8 cellular contexts compared by ENCODE assay signal in the genomic region with DNA sequence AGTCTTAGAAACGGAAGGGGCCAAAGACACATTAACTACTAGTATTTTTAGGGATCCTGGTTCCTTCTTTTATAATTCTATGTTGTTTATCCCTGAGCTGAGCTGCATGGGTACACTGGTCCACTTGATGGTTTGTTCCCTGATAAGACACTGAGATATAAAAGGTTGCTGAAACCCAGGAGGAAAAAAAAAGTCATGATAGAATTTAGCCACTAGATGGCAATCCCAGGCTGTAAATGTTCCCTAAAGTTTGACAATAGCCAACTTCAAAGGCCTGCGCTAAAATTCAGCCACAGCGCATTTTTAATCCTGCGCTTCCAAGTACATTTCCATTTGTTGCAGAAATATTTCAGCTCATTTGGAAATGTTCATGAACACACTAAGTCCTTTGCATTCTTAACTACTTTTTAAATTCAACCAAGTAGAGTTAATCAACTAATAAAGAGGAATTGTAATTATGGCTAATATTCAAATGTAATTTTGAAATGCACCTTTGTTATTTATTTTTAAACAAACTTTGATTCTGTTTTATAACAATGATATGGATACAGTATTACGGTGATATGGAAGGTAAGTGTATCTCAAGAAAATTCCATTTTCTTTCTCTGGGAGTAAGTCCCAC.
DNase-seq lines count a peak whose midpoint lies in the region; ATAC-seq, FAIRE-seq and TF ChIP-seq lines count a peak whose summit lies in the region.

No MANE protein-coding gene starts in this region.

- intact Hi-C loops in CD14-positive monocyte (cut with micrococcal nuclease) (no loop called here), tibial artery (cut with DNase I; ENCODE audit: low total_unique reads) (loop anchor here (10.0 kb wide), 1 partner anchor 1192 kb away; the partner anchor contains the start of gene C3orf49)

- no peak for ATAC-seq in GM21619 (IDR thresholded peaks at IDR 0.05; ENCODE audit: unreplicated experiment)
- ATAC-seq in HG02840 (IDR thresholded peaks at IDR 0.05; ENCODE audit: low FRiP score, unreplicated experiment) = no peak

- H3K4me3 ChIP-seq in astrocyte (ENCODE audit: insufficient read depth, low read depth, low read length) (no peak overlapping the region), tibial artery (no peak overlapping the region)

- no peaks in the 10 kb centered on the region for H3K27me3 ChIP-seq in astrocyte (ENCODE audit: insufficient read depth, low read length)
- H3K27me3 ChIP-seq in tibial artery = peaks cover 0 to 7% of the 10 kb centered on the region in 2 donors

- no peak for DNase-seq in CD14-positive monocyte (ENCODE audit: low spot score)
- peak; percentile 9 for DNase-seq in GM19239 (ENCODE audit: insufficient read length, low spot score)
- DNase-seq in NCI-H1930 (lab: John Stamatoyannopoulos, UW) = peak; percentile 43 to 46
- peak; percentile 33 for DNase-seq in astrocyte (ENCODE audit: low read depth)
- peak; percentile 46 for DNase-seq in iPS DF 4.7 (ENCODE audit: extremely low read depth, low spot score)
- DNase-seq in tibial artery = no peak

- H3K36me3 ChIP-seq in astrocyte (ENCODE audit: insufficient read depth, low read length) = no peaks in the 10 kb centered on the region
- H3K36me3 ChIP-seq in tibial artery = no peaks in the 10 kb centered on the region

- H3K4me1 Mint-ChIP-seq in CD14-positive monocyte (no peaks in the 10 kb centered on the region), astrocyte (ENCODE audit: low read depth, unreplicated experiment) (no peaks in the 10 kb centered on the region)

- peak; percentile 19 for TF ChIP-seq CTCF in CD14-positive monocyte (IDR thresholded peaks at IDR 0.05)
- TF ChIP-seq CTCF in astrocyte (IDR thresholded peaks at IDR 0.05; ENCODE audit: insufficient read depth, low read depth, low read length) = peak; percentile 75
- TF ChIP-seq CTCF in tibial artery (IDR thresholded peaks at IDR 0.05) = peak; percentile 58 to 61

- H3K27ac Mint-ChIP-seq in CD14-positive monocyte = no peak overlapping the region
- no peak overlapping the region for H3K27ac Mint-ChIP-seq in astrocyte (ENCODE audit: unreplicated experiment)

- H4K20me1 ChIP-seq in astrocyte (ENCODE audit: insufficient read depth, low read length) = no peaks in the 10 kb centered on the region

- no peak overlapping the region for H3K9ac ChIP-seq in astrocyte (ENCODE audit: low read length)

- no peak overlapping the region for H2AFZ ChIP-seq in astrocyte (ENCODE audit: low read depth, low read length)

- no peak overlapping the region for H3K4me3 Mint-ChIP-seq in CD14-positive monocyte
- H3K4me3 Mint-ChIP-seq in astrocyte (ENCODE audit: unreplicated experiment) = no peak overlapping the region

- H3K27ac ChIP-seq in astrocyte (ENCODE audit: low read depth, low read length) = no peak overlapping the region
- H3K27ac ChIP-seq in tibial artery = no peak overlapping the region

- H3K36me3 Mint-ChIP-seq in CD14-positive monocyte (no peaks in the 10 kb centered on the region), astrocyte (ENCODE audit: low read depth, unreplicated experiment) (no peaks in the 10 kb centered on the region)

- no peaks in the 10 kb centered on the region for H3K79me2 ChIP-seq in astrocyte (ENCODE audit: insufficient read depth, low read length)

- FAIRE-seq in GM19239 (lab: Jason Lieb, UNC) = peak; percentile 75
- peak; percentile 43 for FAIRE-seq in astrocyte (lab: Jason Lieb, UNC)

- peaks cover 3 to 11% (median 3%) of the 10 kb centered on the region in 3 donors for H3K27me3 Mint-ChIP-seq in CD14-positive monocyte (ENCODE audit: low read depth in 3 of 3)
- H3K27me3 Mint-ChIP-seq in astrocyte (ENCODE audit: low read depth, unreplicated experiment) = peaks cover 5% of the 10 kb centered on the region

- no peak overlapping the region for H3K4me2 ChIP-seq in astrocyte (ENCODE audit: low read length)

- H3K9me3 ChIP-seq in astrocyte (ENCODE audit: insufficient read depth, low read depth, low read length) (no peaks in the 10 kb centered on the region), tibial artery (no peaks in the 10 kb centered on the region)

- H3K4me1 ChIP-seq in astrocyte (ENCODE audit: insufficient read depth, low read length) (no peaks in the 10 kb centered on the region), tibial artery (no peaks in the 10 kb centered on the region)

- H3K9me3 Mint-ChIP-seq in CD14-positive monocyte = no peaks in the 10 kb centered on the region
- H3K9me3 Mint-ChIP-seq in astrocyte (ENCODE audit: unreplicated experiment) = no peaks in the 10 kb centered on the region

Comparison
In these comparisons a context has a peak if more than half of its experiments do, and no peak if none do; other contexts are left out.
1. DNase-seq: peak in GM19239 (single experiment), NCI-H1930 (2 of 2), astrocyte (single experiment) and iPS DF 4.7 (single experiment); none in CD14-positive monocyte (single experiment) and tibial artery (0 of 2).
2. CTCF ChIP-seq: peak in every context shown above with its lines; median percentile 75 in astrocyte; 60 in tibial artery; 19 in CD14-positive monocyte.